ENCODE assay signal across 8 cellular contexts in the genomic region with DNA sequence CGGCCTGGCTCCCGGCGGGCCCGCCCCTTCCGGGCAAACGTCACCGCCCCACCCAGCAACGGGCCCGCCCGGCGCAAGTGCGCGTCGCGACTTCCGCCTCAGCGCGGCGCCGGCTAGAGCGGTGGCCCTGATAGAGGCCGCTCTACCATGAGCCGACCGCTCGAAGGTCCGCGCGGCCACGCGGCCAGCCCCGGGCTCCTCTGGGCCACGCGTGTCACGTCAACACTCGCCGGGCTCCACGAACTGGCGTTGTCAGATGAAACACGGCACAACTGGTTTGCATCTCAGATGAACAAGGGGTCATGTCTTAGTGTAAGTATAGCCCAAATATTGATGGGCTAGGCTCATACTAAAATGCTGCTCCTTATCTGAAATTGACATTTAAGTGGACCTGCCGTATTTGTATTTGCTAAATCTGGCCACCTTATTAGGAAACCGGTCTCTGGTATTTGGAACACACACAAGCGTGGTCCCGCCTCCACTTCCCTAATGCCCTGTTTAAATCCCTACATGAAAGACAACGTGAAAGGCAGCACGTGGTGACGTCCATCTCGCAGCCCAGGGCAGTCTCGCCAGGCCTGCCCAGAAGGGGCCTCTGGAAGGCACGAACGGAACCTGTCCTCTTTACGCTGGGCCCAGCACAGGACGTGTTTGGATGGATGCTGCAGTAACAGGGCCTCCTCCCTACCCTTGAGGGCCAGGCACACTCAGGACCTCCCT. TPM values are rescaled to one million over a fixed set of nuclear protein-coding genes. Genes with fewer than 3 reads are reported as not detected.
DNase-seq lines count a peak whose midpoint lies in the region; ATAC-seq, FAIRE-seq and TF ChIP-seq lines count a peak whose summit lies in the region.

Gene ZNF598, minus strand, starts transcription at position 31 of the 720 bp plus-strand sequence.

- no peaks in the 10 kb centered on the region for H3K9me3 ChIP-seq in neuron (ENCODE audit: low read length)

- ATAC-seq in GM21515 (IDR thresholded peaks at IDR 0.05; ENCODE audit: unreplicated experiment): peak; percentile 71

- DNase-seq in D721Med (ENCODE audit: insufficient read length, low spot score) (peak; percentile 94), foreskin melanocyte (peak; percentile 74)
- DNase-seq in Jurkat, Clone E6-1 (ENCODE audit: low read depth, low spot score): peak; percentile 56
- peak; percentile 60 for DNase-seq in activated gamma-delta T cell treated with anti-CD3 and anti-CD28 coated beads, Interleukin-2, amount 50 U/mL, for 16 hours (ENCODE audit: low read depth)

- H3K4me3 ChIP-seq in Jurkat, Clone E6-1 (ENCODE audit: low read length): peak within 1 kb of the TSS; percentile 78
- H3K4me3 ChIP-seq in neuron (ENCODE audit: low read length): peak within 1 kb of the TSS; percentile 92

- peak; percentile 86 for TF ChIP-seq POLR2A in Raji (IDR thresholded peaks at IDR 0.05; ENCODE audit: insufficient read depth, low read depth, low read length)

- H3K4me1 ChIP-seq in neuron (ENCODE audit: insufficient read depth, low read length): peaks cover 40% of the 10 kb centered on the region

- peak within 1 kb of the TSS; percentile 72 for H2AFZ ChIP-seq in neuron (ENCODE audit: low read depth, low read length)

- peaks cover 3% of the 10 kb centered on the region for H3K36me3 ChIP-seq in neuron (ENCODE audit: insufficient read depth, low read length)

- no peak for FAIRE-seq in D721Med (lab: Jason Lieb, UNC)

- H3K27me3 ChIP-seq in neuron (ENCODE audit: insufficient read depth, low read length): no peaks in the 10 kb centered on the region

- TF ChIP-seq CTCF in D721Med (IDR thresholded peaks at IDR 0.05; ENCODE audit: insufficient read depth, missing control alignments): no peak
- no peak for TF ChIP-seq CTCF in subcutaneous adipose tissue (IDR thresholded peaks at IDR 0.05; ENCODE audit: low read depth)

RNA-seq across cellular contexts. Expression of gene ZNF598, which starts in this region (rescaled TPM):
- polyA plus RNA-seq in Jurkat, Clone E6-1 (2012; ENCODE audit: insufficient read depth, insufficient read length): 44.6 TPM
- 10 to 100 TPM; 13.9 to 45.0 (median 15.0) TPM for total RNA-seq in subcutaneous adipose tissue

Comparison
In these comparisons a context has a peak if more than half of its experiments do, and no peak if none do; other contexts are left out.
1. Peak in every context shown above with its lines: DNase-seq, ATAC-seq and H3K4me3 ChIP-seq.